ENCODE assay signal across 1 cellular context in the genomic region with DNA sequence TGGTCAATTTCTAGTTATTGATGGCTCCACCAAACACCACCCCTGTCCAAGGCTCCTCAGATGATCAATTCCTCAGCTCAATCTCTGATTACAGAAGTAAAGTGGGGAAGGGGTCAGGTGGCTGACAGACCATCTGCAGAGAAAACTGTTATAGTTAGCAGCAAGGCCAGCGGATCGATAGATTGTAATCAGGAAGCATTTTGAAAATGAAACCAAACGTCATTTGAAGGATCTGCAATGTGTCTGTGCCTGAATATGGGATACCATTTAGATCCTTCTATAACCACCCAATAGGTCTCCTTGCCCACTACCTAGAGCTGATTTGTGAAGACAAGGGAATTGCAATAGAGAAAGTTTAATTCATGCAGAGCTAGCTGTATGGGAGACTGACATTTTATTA.
A peak's percentile ranks its signal among the peaks of the same experiment; 100 is the strongest.
TF ChIP-seq lines count a peak whose summit lies in the region.

No MANE protein-coding gene starts in this region.

TF ChIP-seq in HepG2, 621 proteins besides CTCF, POLR2A, EP300 and RAD21:
- TF ChIP-seq ONECUT2 (CRISPR knock-in tag; IDR thresholded peaks at IDR 0.05) (peak; percentile 84), PPARG (CRISPR knock-in tag; conservative IDR thresholded peaks at IDR 0.05) (peak; percentile 44; the same call in 1 of the 2 replicates), YEATS4 (CRISPR knock-in tag; IDR thresholded peaks at IDR 0.05; ENCODE audit: borderline replicate concordance) (0 out of 2 replicates have a peak, but pooled peaks have one; percentile 27)
- TF ChIP-seq, protein P1, sequence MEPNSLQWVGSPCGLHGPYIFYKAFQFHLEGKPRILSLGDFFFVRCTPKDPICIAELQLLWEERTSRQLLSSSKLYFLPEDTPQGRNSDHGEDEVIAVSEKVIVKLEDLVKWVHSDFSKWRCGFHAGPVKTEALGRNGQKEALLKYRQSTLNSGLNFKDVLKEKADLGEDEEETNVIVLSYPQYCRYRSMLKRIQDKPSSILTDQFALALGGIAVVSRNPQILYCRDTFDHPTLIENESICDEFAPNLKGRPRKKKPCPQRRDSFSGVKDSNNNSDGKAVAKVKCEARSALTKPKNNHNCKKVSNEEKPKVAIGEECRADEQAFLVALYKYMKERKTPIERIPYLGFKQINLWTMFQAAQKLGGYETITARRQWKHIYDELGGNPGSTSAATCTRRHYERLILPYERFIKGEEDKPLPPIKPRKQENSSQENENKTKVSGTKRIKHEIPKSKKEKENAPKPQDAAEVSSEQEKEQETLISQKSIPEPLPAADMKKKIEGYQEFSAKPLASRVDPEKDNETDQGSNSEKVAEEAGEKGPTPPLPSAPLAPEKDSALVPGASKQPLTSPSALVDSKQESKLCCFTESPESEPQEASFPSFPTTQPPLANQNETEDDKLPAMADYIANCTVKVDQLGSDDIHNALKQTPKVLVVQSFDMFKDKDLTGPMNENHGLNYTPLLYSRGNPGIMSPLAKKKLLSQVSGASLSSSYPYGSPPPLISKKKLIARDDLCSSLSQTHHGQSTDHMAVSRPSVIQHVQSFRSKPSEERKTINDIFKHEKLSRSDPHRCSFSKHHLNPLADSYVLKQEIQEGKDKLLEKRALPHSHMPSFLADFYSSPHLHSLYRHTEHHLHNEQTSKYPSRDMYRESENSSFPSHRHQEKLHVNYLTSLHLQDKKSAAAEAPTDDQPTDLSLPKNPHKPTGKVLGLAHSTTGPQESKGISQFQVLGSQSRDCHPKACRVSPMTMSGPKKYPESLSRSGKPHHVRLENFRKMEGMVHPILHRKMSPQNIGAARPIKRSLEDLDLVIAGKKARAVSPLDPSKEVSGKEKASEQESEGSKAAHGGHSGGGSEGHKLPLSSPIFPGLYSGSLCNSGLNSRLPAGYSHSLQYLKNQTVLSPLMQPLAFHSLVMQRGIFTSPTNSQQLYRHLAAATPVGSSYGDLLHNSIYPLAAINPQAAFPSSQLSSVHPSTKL (CRISPR knock-in tag; IDR thresholded peaks at IDR 0.05), result 0 out of 2 replicates have a peak, but pooled peaks have one; percentile 8
- TF ChIP-seq, protein P2, sequence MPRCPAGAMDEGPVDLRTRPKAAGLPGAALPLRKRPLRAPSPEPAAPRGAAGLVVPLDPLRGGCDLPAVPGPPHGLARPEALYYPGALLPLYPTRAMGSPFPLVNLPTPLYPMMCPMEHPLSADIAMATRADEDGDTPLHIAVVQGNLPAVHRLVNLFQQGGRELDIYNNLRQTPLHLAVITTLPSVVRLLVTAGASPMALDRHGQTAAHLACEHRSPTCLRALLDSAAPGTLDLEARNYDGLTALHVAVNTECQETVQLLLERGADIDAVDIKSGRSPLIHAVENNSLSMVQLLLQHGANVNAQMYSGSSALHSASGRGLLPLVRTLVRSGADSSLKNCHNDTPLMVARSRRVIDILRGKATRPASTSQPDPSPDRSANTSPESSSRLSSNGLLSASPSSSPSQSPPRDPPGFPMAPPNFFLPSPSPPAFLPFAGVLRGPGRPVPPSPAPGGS (CRISPR knock-in tag; IDR thresholded peaks at IDR 0.05), result no peak
